Comparison of ENCODE assay signal across 1 cellular context in the genomic region with DNA sequence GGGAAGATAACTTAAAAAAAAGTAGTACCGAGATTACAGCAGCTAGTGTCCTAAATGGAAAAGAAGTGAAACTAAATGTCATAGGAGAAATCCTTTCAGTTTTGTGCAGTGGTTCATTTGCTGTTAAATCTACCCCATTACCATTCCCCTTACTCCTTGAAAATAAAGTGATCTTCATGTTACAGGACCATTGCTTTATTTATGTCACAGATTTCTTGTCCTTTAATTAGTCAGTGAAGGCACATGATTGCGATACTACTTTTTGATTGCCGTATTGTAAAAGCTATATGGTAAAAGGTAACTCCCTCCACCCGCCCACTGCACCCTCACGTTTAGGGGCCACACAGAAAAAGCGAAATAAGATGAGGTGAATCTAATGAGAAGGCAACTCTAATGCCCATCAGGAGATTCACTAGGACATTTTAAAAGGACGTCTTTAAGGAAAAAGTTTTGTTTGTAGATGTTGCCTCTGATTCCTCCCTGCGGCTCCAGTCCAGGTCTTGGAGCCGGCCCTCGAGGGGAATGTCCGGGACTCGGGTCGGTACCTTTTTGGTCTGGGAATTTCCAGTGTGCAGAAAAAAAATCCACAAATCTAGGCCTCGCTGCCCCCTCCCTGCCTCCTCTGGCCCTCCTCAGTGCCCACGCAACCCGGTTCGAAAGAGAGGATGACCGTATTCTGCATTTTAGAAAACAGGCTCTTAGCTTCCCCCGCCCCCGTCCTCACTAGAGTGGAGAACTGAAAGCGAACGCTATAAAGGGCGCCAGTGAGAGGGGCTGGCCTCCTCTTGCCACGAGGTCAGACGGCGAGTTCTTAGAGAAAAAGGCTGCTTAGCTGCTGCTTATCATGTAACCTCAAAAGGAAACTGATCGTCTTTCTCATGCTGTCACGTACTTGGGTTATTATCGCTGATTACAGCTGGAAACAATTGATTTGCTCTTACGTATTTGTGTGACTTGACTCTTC.
TF ChIP-seq lines count a peak whose summit lies in the region.

No MANE protein-coding gene starts in this region.

TF ChIP-seq in K562, 482 proteins besides CTCF, POLR2A, EP300 and RAD21 (continued from another document and continues in another):
- TF ChIP-seq, protein P1, sequence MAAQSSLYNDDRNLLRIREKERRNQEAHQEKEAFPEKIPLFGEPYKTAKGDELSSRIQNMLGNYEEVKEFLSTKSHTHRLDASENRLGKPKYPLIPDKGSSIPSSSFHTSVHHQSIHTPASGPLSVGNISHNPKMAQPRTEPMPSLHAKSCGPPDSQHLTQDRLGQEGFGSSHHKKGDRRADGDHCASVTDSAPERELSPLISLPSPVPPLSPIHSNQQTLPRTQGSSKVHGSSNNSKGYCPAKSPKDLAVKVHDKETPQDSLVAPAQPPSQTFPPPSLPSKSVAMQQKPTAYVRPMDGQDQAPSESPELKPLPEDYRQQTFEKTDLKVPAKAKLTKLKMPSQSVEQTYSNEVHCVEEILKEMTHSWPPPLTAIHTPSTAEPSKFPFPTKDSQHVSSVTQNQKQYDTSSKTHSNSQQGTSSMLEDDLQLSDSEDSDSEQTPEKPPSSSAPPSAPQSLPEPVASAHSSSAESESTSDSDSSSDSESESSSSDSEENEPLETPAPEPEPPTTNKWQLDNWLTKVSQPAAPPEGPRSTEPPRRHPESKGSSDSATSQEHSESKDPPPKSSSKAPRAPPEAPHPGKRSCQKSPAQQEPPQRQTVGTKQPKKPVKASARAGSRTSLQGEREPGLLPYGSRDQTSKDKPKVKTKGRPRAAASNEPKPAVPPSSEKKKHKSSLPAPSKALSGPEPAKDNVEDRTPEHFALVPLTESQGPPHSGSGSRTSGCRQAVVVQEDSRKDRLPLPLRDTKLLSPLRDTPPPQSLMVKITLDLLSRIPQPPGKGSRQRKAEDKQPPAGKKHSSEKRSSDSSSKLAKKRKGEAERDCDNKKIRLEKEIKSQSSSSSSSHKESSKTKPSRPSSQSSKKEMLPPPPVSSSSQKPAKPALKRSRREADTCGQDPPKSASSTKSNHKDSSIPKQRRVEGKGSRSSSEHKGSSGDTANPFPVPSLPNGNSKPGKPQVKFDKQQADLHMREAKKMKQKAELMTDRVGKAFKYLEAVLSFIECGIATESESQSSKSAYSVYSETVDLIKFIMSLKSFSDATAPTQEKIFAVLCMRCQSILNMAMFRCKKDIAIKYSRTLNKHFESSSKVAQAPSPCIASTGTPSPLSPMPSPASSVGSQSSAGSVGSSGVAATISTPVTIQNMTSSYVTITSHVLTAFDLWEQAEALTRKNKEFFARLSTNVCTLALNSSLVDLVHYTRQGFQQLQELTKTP (IDR thresholded peaks at IDR 0.05; ENCODE audit: low read depth in 1 of 2, partially characterized antibody in 2 of 2): no peak
- TF ChIP-seq PTRF (tag; IDR thresholded peaks at IDR 0.05) (no peak), CSDE1 (IDR thresholded peaks at IDR 0.05) (no peak), NCOA6 (IDR thresholded peaks at IDR 0.05) (no peak), HDAC6 (IDR thresholded peaks at IDR 0.05; ENCODE audit: low read depth, low read length) (no peak), ZNF707 (CRISPR knock-in tag; conservative IDR thresholded peaks at IDR 0.05) (no peak), ZBED1 (IDR thresholded peaks at IDR 0.05) (no peak), ZNF589 (CRISPR knock-in tag; IDR thresholded peaks at IDR 0.05; ENCODE audit: low read depth) (no peak), TAF1 (IDR thresholded peaks at IDR 0.05; ENCODE audit: control insufficient read depth, extremely low read depth, insufficient read depth, low read length, severe bottlenecking) (no peak), DPF2 (IDR thresholded peaks at IDR 0.05) (peak; percentile 43), KDM2B (CRISPR knock-in tag; IDR thresholded peaks at IDR 0.05) (no peak), POLR2AphosphoS5 (IDR thresholded peaks at IDR 0.05; ENCODE audit: control insufficient read depth, insufficient read depth, low read depth, low read length) (no peak), ZFPM2 (CRISPR knock-in tag; IDR thresholded peaks at IDR 0.05) (no peak), LCOR (CRISPR knock-in tag; IDR thresholded peaks at IDR 0.05) (no peak), CREM (IDR thresholded peaks at IDR 0.05; ENCODE audit: low read depth) (peak; percentile 61), NEUROD1 (IDR thresholded peaks at IDR 0.05; ENCODE audit: borderline replicate concordance, low read depth, low read length, partially characterized antibody) (peak; percentile 65), NFIC (IDR thresholded peaks at IDR 0.05) (peak; percentile 10; the same call in 1 of the 2 replicates), TCF3 (CRISPR knock-in tag; IDR thresholded peaks at IDR 0.05) (peak; percentile 49), BMI1 (IDR thresholded peaks at IDR 0.05; ENCODE audit: low read length) (no peak), CC2D1A (IDR thresholded peaks at IDR 0.05) (no peak), GATAD2A (IDR thresholded peaks at IDR 0.05) (no peak), ZBTB7A (IDR thresholded peaks at IDR 0.05; ENCODE audit: borderline replicate concordance, control insufficient read depth, low read depth, low read length) (no peak), SAP30 (IDR thresholded peaks at IDR 0.05; ENCODE audit: borderline replicate concordance, insufficient read depth, low read depth, low read length, poor library complexity, severe bottlenecking) (no peak), ZNF12 (CRISPR knock-in tag; IDR thresholded peaks at IDR 0.05) (no peak), MAFK (IDR thresholded peaks at IDR 0.05; ENCODE audit: low read length) (no peak), ZNF282 (CRISPR knock-in tag; IDR thresholded peaks at IDR 0.05) (no peak), PURB (CRISPR knock-in tag; IDR thresholded peaks at IDR 0.05; ENCODE audit: low read depth) (no peak), PHF21A (IDR thresholded peaks at IDR 0.05; ENCODE audit: borderline replicate concordance, low read depth) (no peak), ZNF239 (CRISPR knock-in tag; IDR thresholded peaks at IDR 0.05) (no peak)
- TF ChIP-seq, protein P2, sequence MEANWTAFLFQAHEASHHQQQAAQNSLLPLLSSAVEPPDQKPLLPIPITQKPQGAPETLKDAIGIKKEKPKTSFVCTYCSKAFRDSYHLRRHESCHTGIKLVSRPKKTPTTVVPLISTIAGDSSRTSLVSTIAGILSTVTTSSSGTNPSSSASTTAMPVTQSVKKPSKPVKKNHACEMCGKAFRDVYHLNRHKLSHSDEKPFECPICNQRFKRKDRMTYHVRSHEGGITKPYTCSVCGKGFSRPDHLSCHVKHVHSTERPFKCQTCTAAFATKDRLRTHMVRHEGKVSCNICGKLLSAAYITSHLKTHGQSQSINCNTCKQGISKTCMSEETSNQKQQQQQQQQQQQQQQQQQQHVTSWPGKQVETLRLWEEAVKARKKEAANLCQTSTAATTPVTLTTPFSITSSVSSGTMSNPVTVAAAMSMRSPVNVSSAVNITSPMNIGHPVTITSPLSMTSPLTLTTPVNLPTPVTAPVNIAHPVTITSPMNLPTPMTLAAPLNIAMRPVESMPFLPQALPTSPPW (CRISPR knock-in tag; IDR thresholded peaks at IDR 0.05): 0 out of 2 replicates have a peak, but pooled peaks have one; percentile 4
- TF ChIP-seq, protein P3, sequence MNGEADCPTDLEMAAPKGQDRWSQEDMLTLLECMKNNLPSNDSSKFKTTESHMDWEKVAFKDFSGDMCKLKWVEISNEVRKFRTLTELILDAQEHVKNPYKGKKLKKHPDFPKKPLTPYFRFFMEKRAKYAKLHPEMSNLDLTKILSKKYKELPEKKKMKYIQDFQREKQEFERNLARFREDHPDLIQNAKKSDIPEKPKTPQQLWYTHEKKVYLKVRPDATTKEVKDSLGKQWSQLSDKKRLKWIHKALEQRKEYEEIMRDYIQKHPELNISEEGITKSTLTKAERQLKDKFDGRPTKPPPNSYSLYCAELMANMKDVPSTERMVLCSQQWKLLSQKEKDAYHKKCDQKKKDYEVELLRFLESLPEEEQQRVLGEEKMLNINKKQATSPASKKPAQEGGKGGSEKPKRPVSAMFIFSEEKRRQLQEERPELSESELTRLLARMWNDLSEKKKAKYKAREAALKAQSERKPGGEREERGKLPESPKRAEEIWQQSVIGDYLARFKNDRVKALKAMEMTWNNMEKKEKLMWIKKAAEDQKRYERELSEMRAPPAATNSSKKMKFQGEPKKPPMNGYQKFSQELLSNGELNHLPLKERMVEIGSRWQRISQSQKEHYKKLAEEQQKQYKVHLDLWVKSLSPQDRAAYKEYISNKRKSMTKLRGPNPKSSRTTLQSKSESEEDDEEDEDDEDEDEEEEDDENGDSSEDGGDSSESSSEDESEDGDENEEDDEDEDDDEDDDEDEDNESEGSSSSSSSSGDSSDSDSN (IDR thresholded peaks at IDR 0.05; ENCODE audit: borderline replicate concordance in 1 of 2, low read depth in 2 of 2, low read length in 2 of 2): 0 out of 4 replicates have a peak, but pooled peaks of 1 of the 2 experiments have one; percentile 20
- TF ChIP-seq, protein P4, sequence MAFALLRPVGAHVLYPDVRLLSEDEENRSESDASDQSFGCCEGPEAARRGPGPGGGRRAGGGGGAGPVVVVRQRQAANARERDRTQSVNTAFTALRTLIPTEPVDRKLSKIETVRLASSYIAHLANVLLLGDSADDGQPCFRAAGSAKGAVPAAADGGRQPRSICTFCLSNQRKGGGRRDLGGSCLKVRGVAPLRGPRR (CRISPR knock-in tag; IDR thresholded peaks at IDR 0.05): no peak
- TF ChIP-seq, protein P5, sequence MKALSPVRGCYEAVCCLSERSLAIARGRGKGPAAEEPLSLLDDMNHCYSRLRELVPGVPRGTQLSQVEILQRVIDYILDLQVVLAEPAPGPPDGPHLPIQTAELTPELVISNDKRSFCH (CRISPR knock-in tag; IDR thresholded peaks at IDR 0.05): no peak
- TF ChIP-seq, protein P5 (tag; IDR thresholded peaks at IDR 0.05): no peak
- TF ChIP-seq, protein P6, sequence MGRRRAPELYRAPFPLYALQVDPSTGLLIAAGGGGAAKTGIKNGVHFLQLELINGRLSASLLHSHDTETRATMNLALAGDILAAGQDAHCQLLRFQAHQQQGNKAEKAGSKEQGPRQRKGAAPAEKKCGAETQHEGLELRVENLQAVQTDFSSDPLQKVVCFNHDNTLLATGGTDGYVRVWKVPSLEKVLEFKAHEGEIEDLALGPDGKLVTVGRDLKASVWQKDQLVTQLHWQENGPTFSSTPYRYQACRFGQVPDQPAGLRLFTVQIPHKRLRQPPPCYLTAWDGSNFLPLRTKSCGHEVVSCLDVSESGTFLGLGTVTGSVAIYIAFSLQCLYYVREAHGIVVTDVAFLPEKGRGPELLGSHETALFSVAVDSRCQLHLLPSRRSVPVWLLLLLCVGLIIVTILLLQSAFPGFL (CRISPR knock-in tag; IDR thresholded peaks at IDR 0.05): no peak
- TF ChIP-seq, protein P7, sequence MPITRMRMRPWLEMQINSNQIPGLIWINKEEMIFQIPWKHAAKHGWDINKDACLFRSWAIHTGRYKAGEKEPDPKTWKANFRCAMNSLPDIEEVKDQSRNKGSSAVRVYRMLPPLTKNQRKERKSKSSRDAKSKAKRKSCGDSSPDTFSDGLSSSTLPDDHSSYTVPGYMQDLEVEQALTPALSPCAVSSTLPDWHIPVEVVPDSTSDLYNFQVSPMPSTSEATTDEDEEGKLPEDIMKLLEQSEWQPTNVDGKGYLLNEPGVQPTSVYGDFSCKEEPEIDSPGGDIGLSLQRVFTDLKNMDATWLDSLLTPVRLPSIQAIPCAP (CRISPR knock-in tag; IDR thresholded peaks at IDR 0.05; ENCODE audit: borderline replicate concordance): no peak
- TF ChIP-seq, protein P8, sequence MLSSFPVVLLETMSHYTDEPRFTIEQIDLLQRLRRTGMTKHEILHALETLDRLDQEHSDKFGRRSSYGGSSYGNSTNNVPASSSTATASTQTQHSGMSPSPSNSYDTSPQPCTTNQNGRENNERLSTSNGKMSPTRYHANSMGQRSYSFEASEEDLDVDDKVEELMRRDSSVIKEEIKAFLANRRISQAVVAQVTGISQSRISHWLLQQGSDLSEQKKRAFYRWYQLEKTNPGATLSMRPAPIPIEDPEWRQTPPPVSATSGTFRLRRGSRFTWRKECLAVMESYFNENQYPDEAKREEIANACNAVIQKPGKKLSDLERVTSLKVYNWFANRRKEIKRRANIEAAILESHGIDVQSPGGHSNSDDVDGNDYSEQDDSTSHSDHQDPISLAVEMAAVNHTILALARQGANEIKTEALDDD (IDR thresholded peaks at IDR 0.05): no peak
- TF ChIP-seq, protein P9, sequence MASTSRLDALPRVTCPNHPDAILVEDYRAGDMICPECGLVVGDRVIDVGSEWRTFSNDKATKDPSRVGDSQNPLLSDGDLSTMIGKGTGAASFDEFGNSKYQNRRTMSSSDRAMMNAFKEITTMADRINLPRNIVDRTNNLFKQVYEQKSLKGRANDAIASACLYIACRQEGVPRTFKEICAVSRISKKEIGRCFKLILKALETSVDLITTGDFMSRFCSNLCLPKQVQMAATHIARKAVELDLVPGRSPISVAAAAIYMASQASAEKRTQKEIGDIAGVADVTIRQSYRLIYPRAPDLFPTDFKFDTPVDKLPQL (IDR thresholded peaks at IDR 0.05; ENCODE audit: extremely low read depth, insufficient read length): no peak
- TF ChIP-seq, protein P10, sequence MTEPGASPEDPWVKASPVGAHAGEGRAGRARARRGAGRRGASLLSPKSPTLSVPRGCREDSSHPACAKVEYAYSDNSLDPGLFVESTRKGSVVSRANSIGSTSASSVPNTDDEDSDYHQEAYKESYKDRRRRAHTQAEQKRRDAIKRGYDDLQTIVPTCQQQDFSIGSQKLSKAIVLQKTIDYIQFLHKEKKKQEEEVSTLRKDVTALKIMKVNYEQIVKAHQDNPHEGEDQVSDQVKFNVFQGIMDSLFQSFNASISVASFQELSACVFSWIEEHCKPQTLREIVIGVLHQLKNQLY (CRISPR knock-in tag; conservative IDR thresholded peaks at IDR 0.05): no peak
- TF ChIP-seq, protein P11, sequence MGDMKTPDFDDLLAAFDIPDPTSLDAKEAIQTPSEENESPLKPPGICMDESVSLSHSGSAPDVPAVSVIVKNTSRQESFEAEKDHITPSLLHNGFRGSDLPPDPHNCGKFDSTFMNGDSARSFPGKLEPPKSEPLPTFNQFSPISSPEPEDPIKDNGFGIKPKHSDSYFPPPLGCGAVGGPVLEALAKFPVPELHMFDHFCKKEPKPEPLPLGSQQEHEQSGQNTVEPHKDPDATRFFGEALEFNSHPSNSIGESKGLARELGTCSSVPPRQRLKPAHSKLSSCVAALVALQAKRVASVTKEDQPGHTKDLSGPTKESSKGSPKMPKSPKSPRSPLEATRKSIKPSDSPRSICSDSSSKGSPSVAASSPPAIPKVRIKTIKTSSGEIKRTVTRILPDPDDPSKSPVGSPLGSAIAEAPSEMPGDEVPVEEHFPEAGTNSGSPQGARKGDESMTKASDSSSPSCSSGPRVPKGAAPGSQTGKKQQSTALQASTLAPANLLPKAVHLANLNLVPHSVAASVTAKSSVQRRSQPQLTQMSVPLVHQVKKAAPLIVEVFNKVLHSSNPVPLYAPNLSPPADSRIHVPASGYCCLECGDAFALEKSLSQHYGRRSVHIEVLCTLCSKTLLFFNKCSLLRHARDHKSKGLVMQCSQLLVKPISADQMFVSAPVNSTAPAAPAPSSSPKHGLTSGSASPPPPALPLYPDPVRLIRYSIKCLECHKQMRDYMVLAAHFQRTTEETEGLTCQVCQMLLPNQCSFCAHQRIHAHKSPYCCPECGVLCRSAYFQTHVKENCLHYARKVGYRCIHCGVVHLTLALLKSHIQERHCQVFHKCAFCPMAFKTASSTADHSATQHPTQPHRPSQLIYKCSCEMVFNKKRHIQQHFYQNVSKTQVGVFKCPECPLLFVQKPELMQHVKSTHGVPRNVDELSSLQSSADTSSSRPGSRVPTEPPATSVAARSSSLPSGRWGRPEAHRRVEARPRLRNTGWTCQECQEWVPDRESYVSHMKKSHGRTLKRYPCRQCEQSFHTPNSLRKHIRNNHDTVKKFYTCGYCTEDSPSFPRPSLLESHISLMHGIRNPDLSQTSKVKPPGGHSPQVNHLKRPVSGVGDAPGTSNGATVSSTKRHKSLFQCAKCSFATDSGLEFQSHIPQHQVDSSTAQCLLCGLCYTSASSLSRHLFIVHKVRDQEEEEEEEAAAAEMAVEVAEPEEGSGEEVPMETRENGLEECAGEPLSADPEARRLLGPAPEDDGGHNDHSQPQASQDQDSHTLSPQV (IDR thresholded peaks at IDR 0.05): peak; percentile 31; the same call in 1 of the 2 replicates
